In genomic region chr1:67459068-67459467, GRCh38 we compare ENCODE assay signal across 1 cellular context.
TF ChIP-seq lines count a peak whose summit lies in the region.

No MANE protein-coding gene starts in this region.

TF ChIP-seq in H1, 55 proteins besides CTCF, POLR2A, EP300 and RAD21 (continued from another document):
- TF ChIP-seq NRF1 (IDR thresholded peaks at IDR 0.05; ENCODE audit: low read depth, low read length) (no peak), SRF (IDR thresholded peaks at IDR 0.05; ENCODE audit: low read depth, low read length) (no peak), TBP (IDR thresholded peaks at IDR 0.05; ENCODE audit: low read depth, low read length) (no peak), GTF2F1 (IDR thresholded peaks at IDR 0.05; ENCODE audit: borderline replicate concordance, low read depth, low read length) (no peak), TAF1 (IDR thresholded peaks at IDR 0.05; ENCODE audit: low read depth, low read length) (no peak), RBBP5 (IDR thresholded peaks at IDR 0.05; ENCODE audit: borderline replicate concordance, low read depth, low read length) (0 out of 2 replicates have a peak, but pooled peaks have one; percentile 58), CBX5 (IDR thresholded peaks at IDR 0.05; ENCODE audit: low read depth, low read length) (no peak), SUZ12 (IDR thresholded peaks at IDR 0.05; ENCODE audit: low read length) (no peak), CTBP2 (IDR thresholded peaks at IDR 0.05; ENCODE audit: borderline replicate concordance, insufficient read depth, insufficient read length, low read length) (no peak), CHD2 (IDR thresholded peaks at IDR 0.05; ENCODE audit: low read length) (no peak), SAP30 (IDR thresholded peaks at IDR 0.05; ENCODE audit: insufficient read depth, insufficient replicate concordance, low read length) (no peak), CEBPB (IDR thresholded peaks at IDR 0.05; ENCODE audit: low read depth, low read length) (no peak), POLR2AphosphoS5 (IDR thresholded peaks at IDR 0.05; ENCODE audit: low read depth, low read length) (no peak), CBX8 (IDR thresholded peaks at IDR 0.05; ENCODE audit: borderline replicate concordance, low read depth, low read length) (no peak), EGR1 (IDR thresholded peaks at IDR 0.05; ENCODE audit: borderline replicate concordance, low read depth, low read length) (no peak), RNF2 (IDR thresholded peaks at IDR 0.05; ENCODE audit: borderline replicate concordance, low read depth, low read length, missing control alignments, poor library complexity, severe bottlenecking) (no peak), CHD1 (IDR thresholded peaks at IDR 0.05; ENCODE audit: low read depth, low read length) (no peak), RFX5 (IDR thresholded peaks at IDR 0.05; ENCODE audit: borderline replicate concordance, low read depth, low read length) (no peak), TEAD4 (IDR thresholded peaks at IDR 0.05; ENCODE audit: low read depth, low read length) (no peak), EZH2 (IDR thresholded peaks at IDR 0.05; ENCODE audit: low read depth, low read length, severe bottlenecking) (no peak), NANOG (IDR thresholded peaks at IDR 0.05; ENCODE audit: insufficient read depth, low read depth, low read length, poor library complexity, severe bottlenecking) (peak; percentile 95), HDAC6 (IDR thresholded peaks at IDR 0.05; ENCODE audit: low read depth, low read length) (no peak), HDAC2 (IDR thresholded peaks at IDR 0.05; ENCODE audit: borderline replicate concordance in 1 of 2, low read depth in 2 of 2, low read length in 2 of 2) (peak; percentile 9 to 28; a peak in 1 of 4 replicates), SIX5 (IDR thresholded peaks at IDR 0.05; ENCODE audit: low read depth, low read length) (no peak), TCF12 (IDR thresholded peaks at IDR 0.05; ENCODE audit: low read depth, low read length) (0 out of 2 replicates have a peak, but pooled peaks have one; percentile 43), CHD7 (IDR thresholded peaks at IDR 0.05; ENCODE audit: insufficient replicate concordance, low read length) (peak; percentile 66), MAFK (IDR thresholded peaks at IDR 0.05; ENCODE audit: low read depth, low read length) (no peak), KDM4A (IDR thresholded peaks at IDR 0.05; ENCODE audit: low read depth, low read length, severe bottlenecking) (no peak), FOSL1 (IDR thresholded peaks at IDR 0.05; ENCODE audit: insufficient read depth, low read depth, low read length) (no peak), ATF2 (IDR thresholded peaks at IDR 0.05; ENCODE audit: low read length) (0 out of 2 replicates have a peak, but pooled peaks have one; percentile 18), KDM1A (IDR thresholded peaks at IDR 0.05; ENCODE audit: borderline replicate concordance, low read length) (no peak), RXRA (IDR thresholded peaks at IDR 0.05; ENCODE audit: insufficient read depth, low read depth, low read length) (no peak), BACH1 (IDR thresholded peaks at IDR 0.05; ENCODE audit: low read length) (no peak), GABPA (IDR thresholded peaks at IDR 0.05; ENCODE audit: borderline replicate concordance, insufficient read depth, low read length) (no peak), SP1 (IDR thresholded peaks at IDR 0.05; ENCODE audit: low read depth, low read length) (0 out of 2 replicates have a peak, but pooled peaks have one; percentile 11), BCL11A (IDR thresholded peaks at IDR 0.05; ENCODE audit: low read depth in 2 of 2, low read length in 2 of 2) (no peak), ASH2L (IDR thresholded peaks at IDR 0.05; ENCODE audit: low read length) (no peak), BRCA1 (IDR thresholded peaks at IDR 0.05; ENCODE audit: low read depth, low read length) (no peak), SP2 (IDR thresholded peaks at IDR 0.05; ENCODE audit: low read length) (no peak), ZNF274 (IDR thresholded peaks at IDR 0.05; ENCODE audit: borderline replicate concordance, extremely low read depth, low read length) (no peak), TAF7 (optimal IDR thresholded peaks at IDR 0.05; ENCODE audit: borderline replicate concordance, low read depth, low read length) (no peak), MAX (IDR thresholded peaks at IDR 0.05) (no peak), KDM5A (IDR thresholded peaks at IDR 0.05; ENCODE audit: low read length) (no peak), E2F6 (IDR thresholded peaks at IDR 0.05) (no peak), SP4 (IDR thresholded peaks at IDR 0.05; ENCODE audit: low read length) (no peak), POU5F1 (IDR thresholded peaks at IDR 0.05; ENCODE audit: low read depth, low read length) (no peak)
- TF ChIP-seq, protein P1, sequence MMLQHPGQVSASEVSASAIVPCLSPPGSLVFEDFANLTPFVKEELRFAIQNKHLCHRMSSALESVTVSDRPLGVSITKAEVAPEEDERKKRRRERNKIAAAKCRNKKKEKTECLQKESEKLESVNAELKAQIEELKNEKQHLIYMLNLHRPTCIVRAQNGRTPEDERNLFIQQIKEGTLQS (IDR thresholded peaks at IDR 0.05; ENCODE audit: insufficient read depth, low read depth, low read length), result no peak
- TF ChIP-seq, protein P2, sequence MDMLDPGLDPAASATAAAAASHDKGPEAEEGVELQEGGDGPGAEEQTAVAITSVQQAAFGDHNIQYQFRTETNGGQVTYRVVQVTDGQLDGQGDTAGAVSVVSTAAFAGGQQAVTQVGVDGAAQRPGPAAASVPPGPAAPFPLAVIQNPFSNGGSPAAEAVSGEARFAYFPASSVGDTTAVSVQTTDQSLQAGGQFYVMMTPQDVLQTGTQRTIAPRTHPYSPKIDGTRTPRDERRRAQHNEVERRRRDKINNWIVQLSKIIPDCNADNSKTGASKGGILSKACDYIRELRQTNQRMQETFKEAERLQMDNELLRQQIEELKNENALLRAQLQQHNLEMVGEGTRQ (IDR thresholded peaks at IDR 0.05; ENCODE audit: low read length), result no peak
